In genomic region chr11:130415719-130416536, GRCh38 we compare ENCODE assay signal across 16 cellular contexts. TPM values are rescaled to one million over a fixed set of nuclear protein-coding genes. Genes with fewer than 3 reads are reported as not detected.
DNase-seq lines count a peak whose midpoint lies in the region; ATAC-seq and TF ChIP-seq lines count a peak whose summit lies in the region.
"Had no signal": no experiment of that assay in that cellular context is flagged by ENCODE, and none has a peak within 500 bp of the region (broad histone marks: within the 10 kb centered on the region; RNA-seq: fewer than 3 reads in every experiment).

No MANE protein-coding gene starts in this region.

- CTCF ChIA-PET in HEK293 (lab: Yijun Ruan, JAX) = interaction anchor here (0.9 to 2.4 kb wide), 2 partner anchors 26 to 446 kb away, joined by 4 to 7 read pairs; no protein-coding TSS in a partner anchor

- no peaks in the 10 kb centered on the region for H3K9me3 ChIP-seq in HEK293 (ENCODE audit: control insufficient read depth, insufficient read depth, low read depth, low read length)
- H3K9me3 ChIP-seq: BLaER1 treated with 17β-estradiol and CSF1 and Interleukin-3, amounts not matched to agents 10 nM and 100 nM; HAP-1 had no signal

- no peak overlapping the region for H3K27ac ChIP-seq in HEK293 (ENCODE audit: extremely low read depth, low read depth, low read length)
- H3K27ac ChIP-seq: BLaER1 treated with 17β-estradiol and CSF1 and Interleukin-3, amounts not matched to agents 10 nM and 100 nM; PC-9 had no signal

- peak; percentile 67 for DNase-seq in DMS79 treated with DMSO at 0.1 percent for 48 hours (lab: John Stamatoyannopoulos, UW)
- peak; percentile 75 for DNase-seq in glomerular visceral epithelial cell (ENCODE audit: extremely low spot score)
- peak; percentile 86 for DNase-seq in renal cortical epithelial cell (ENCODE audit: low read depth)
- DNase-seq in NCI-H1417 (lab: John Stamatoyannopoulos, UW) = no peak
- DNase-seq in OCI-M2 (lab: John Stamatoyannopoulos, UW; ENCODE audit: unreplicated experiment) = no peak
- no peak for DNase-seq in AG08395 (ENCODE audit: low spot score)
- DNase-seq: NCI-H1436 treated with DMSO at 0.1 percent for 48 hours, NCI-H2081 treated with DMSO at 0.1 percent for 48 hours, NCI-H748 treated with DMSO at 0.1 percent for 48 hours, PC-9, SHP77 treated with DMSO at 0.1 percent for 48 hours had no signal

- no peak for ATAC-seq in HG03175 (IDR thresholded peaks at IDR 0.05; ENCODE audit: unreplicated experiment)

- H3K36me3 ChIP-seq in HEK293 (ENCODE audit: control insufficient read depth in 2 of 2, insufficient read depth in 1 of 2, low read length in 2 of 2) = no peaks in the 10 kb centered on the region
- H3K36me3 ChIP-seq: BLaER1 treated with 17β-estradiol and CSF1 and Interleukin-3, amounts not matched to agents 10 nM and 100 nM; HAP-1 had no signal

- no peak overlapping the region for H3K4me3 ChIP-seq in HEK293 (ENCODE audit: low read depth, low read length)
- H3K4me3 ChIP-seq: BLaER1 treated with 17β-estradiol and CSF1 and Interleukin-3, amounts not matched to agents 10 nM and 100 nM; HAP-1; PC-9 had no signal

- POLR2A ChIA-PET in HEK293 (lab: Yijun Ruan, JAX) = interaction anchor here (0.6 to 0.7 kb wide), 2 partner anchors 59 to 133 kb away, joined by 4 to 9 read pairs; no protein-coding TSS in a partner anchor

- TF ChIP-seq CTCF in HEK293 (tag by site-specific recombination; IDR thresholded peaks at IDR 0.05) = no peak

- no peaks in the 10 kb centered on the region for H3K4me1 ChIP-seq in HEK293 (ENCODE audit: control insufficient read depth, insufficient read depth, low read length)
- H3K4me1 ChIP-seq: HAP-1 had no signal

TF ChIP-seq in HEK293, 187 proteins besides CTCF, POLR2A, EP300 and RAD21:
- TF ChIP-seq HOXA7 (CRISPR knock-in tag; IDR thresholded peaks at IDR 0.05; ENCODE audit: borderline replicate concordance) (no peak), EGR2 (tag by site-specific recombination; IDR thresholded peaks at IDR 0.05; ENCODE audit: low read depth) (peak; percentile 36; the same call in 1 of the 2 replicates)

RNA-seq across cellular contexts. Expression of gene ADAMTS8, which starts 12.5 kb away (rescaled TPM):
- not detected in 2 replicates for total RNA-seq in renal cortical epithelial cell
- total RNA-seq: HT1080, PC-9 had no signal

RNA-seq across cellular contexts. Expression of gene ADAMTS15, which starts 32.5 kb away (rescaled TPM):
- 0.35 and 2.0 TPM in 2 replicates for total RNA-seq in renal cortical epithelial cell

Comparison
In these comparisons a context has a peak if more than half of its experiments do, and no peak if none do; other contexts are left out.
1. DNase-seq: peak in DMS79 treated with DMSO at 0.1 percent for 48 hours (single experiment), glomerular visceral epithelial cell (single experiment) and renal cortical epithelial cell (single experiment); none in NCI-H1417 (0 of 3), OCI-M2 (single experiment) and AG08395 (single experiment).